ENCODE assay signal across 16 cellular contexts in the genomic region with DNA sequence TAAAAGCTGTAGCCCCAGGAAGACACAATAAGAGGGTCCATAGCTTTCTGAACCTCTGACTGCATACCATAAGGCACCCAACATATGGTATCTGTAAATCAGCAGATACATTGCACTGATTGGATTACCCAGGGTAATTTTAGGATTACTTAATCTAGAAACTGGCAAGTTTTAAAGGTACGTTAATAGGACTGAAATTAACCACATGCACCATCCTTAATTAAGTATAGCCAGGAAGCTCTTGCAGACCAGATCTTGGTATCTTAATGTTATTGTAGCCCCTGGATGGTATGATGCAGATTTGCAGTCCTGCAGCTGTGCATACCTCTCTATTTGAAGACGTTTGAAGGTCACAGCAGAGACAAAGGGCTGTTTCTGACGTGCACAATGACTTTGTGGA.
DNase-seq lines count a peak whose midpoint lies in the region; ATAC-seq and TF ChIP-seq lines count a peak whose summit lies in the region.
"Had no signal": no experiment of that assay in that cellular context is flagged by ENCODE, and none has a peak within 500 bp of the region (broad histone marks: within the 10 kb centered on the region; RNA-seq: fewer than 3 reads in every experiment).

No MANE protein-coding gene starts in this region.

- no peaks in the 10 kb centered on the region for H3K9me3 ChIP-seq in BE2C
- H3K9me3 ChIP-seq: A549, BLaER1, Caco-2 had no signal

- H3K4me1 Mint-ChIP-seq in GM23338 (peaks cover 26% of the 10 kb centered on the region), glutamatergic neuron (ENCODE audit: low read depth, unreplicated experiment) (peaks cover 35% of the 10 kb centered on the region)
- H3K4me1 Mint-ChIP-seq: CD8-positive, alpha-beta memory T cell had no signal

- TF ChIP-seq CTCF in BE2C (IDR thresholded peaks at IDR 0.05; ENCODE audit: low read depth, low read length), result no peak
- no peak for TF ChIP-seq CTCF in GM23338 (conservative IDR thresholded peaks at IDR 0.05; ENCODE audit: low read depth in 2 of 2)
- no peak for TF ChIP-seq CTCF in glutamatergic neuron (IDR thresholded peaks at IDR 0.05; ENCODE audit: partially characterized antibody, unreplicated experiment)

- no peaks in the 10 kb centered on the region for H3K36me3 Mint-ChIP-seq in GM23338 (ENCODE audit: low read depth)
- H3K36me3 Mint-ChIP-seq in glutamatergic neuron (ENCODE audit: unreplicated experiment), result no peaks in the 10 kb centered on the region
- H3K36me3 Mint-ChIP-seq: CD8-positive, alpha-beta memory T cell; IgD-negative memory B cell had no signal

- H3K27ac Mint-ChIP-seq in GM23338 (no peak overlapping the region), glutamatergic neuron (ENCODE audit: unreplicated experiment) (peak overlapping the region; percentile 54)
- H3K27ac Mint-ChIP-seq: CD8-positive, alpha-beta memory T cell; IgD-negative memory B cell had no signal

- H3K79me2 ChIP-seq in GM23338 (replicated peaks; ENCODE audit: insufficient read depth), result peaks cover 46% of the 10 kb centered on the region

- no peak overlapping the region for H3K4me2 ChIP-seq in GM23338
- H3K4me2 ChIP-seq: A549 had no signal

- H3K27ac ChIP-seq in GM23338 (ENCODE audit: low read depth), result no peak overlapping the region
- H3K27ac ChIP-seq: A549, BLaER1 had no signal

- H3K27me3 Mint-ChIP-seq in GM23338 (ENCODE audit: insufficient read depth, low read depth, poor library complexity) (peaks cover 2% of the 10 kb centered on the region), glutamatergic neuron (ENCODE audit: unreplicated experiment) (peaks cover 8% of the 10 kb centered on the region)
- H3K27me3 Mint-ChIP-seq: CD8-positive, alpha-beta memory T cell; IgD-negative memory B cell had no signal

- H4K20me1 ChIP-seq in GM23338 (replicated peaks; ENCODE audit: insufficient read depth), result no peaks in the 10 kb centered on the region
- H4K20me1 ChIP-seq: BLaER1 had no signal

- H3F3A ChIP-seq in GM23338 (replicated peaks; ENCODE audit: low read depth), result no peaks in the 10 kb centered on the region

- H3K27me3 ChIP-seq in BE2C (no peaks in the 10 kb centered on the region), GM23338 (ENCODE audit: insufficient read depth) (no peaks in the 10 kb centered on the region)
- H3K27me3 ChIP-seq: BLaER1 had no signal

- DNase-seq in BE2C, result peak; percentile 36
- no peak for DNase-seq in GM23338 (ENCODE audit: low spot score)
- peak; percentile 92 for DNase-seq in NCI-H82 treated with DMSO at 0.1 percent for 48 hours (lab: John Stamatoyannopoulos, UW; ENCODE audit: unreplicated experiment)
- DNase-seq in glutamatergic neuron, result no peak
- no peak for DNase-seq in NCI-H2107 (lab: John Stamatoyannopoulos, UW)
- DNase-seq in stimulated activated CD4-positive, alpha-beta T cell treated with anti-CD3 and anti-CD28 coated beads, Interleukin-4, amount 100 ng/mL, for 4 hours, result no peak
- DNase-seq in stimulated activated CD4-positive, alpha-beta T cell treated with anti-CD3 and anti-CD28 coated beads, Interleukin-15, amount 100 ng/mL, for 24 hours, result no peak
- DNase-seq: Caco-2; CD8-positive, alpha-beta memory T cell; DMS79; GOT3; H9 had no signal

- no peaks in the 10 kb centered on the region for H3K9me2 ChIP-seq in GM23338 (ENCODE audit: insufficient read depth)

- no peak overlapping the region for H3K4me3 ChIP-seq in BE2C (ENCODE audit: low read depth, low read length)
- no peak overlapping the region for H3K4me3 ChIP-seq in GM23338
- H3K4me3 ChIP-seq: A549, BLaER1, GM12878 had no signal

- H3K4me1 ChIP-seq in BE2C (peaks cover 30% of the 10 kb centered on the region), GM23338 (ENCODE audit: insufficient read depth) (peaks cover 19% of the 10 kb centered on the region)

- H3K36me3 ChIP-seq in BE2C (no peaks in the 10 kb centered on the region), GM23338 (ENCODE audit: insufficient read depth) (no peaks in the 10 kb centered on the region)
- H3K36me3 ChIP-seq: BLaER1 had no signal

- H2AFZ ChIP-seq in GM23338, result no peak overlapping the region

- H3K4me3 Mint-ChIP-seq in GM23338, result no peak overlapping the region
- no peak overlapping the region for H3K4me3 Mint-ChIP-seq in glutamatergic neuron (ENCODE audit: unreplicated experiment)
- H3K4me3 Mint-ChIP-seq: CD8-positive, alpha-beta memory T cell; H9; IgD-negative memory B cell had no signal

- peak; percentile 39; the same call in 2 of the 3 replicates for ATAC-seq in GM23338
- ATAC-seq: A549, GM12878 had no signal

- H3K9me3 Mint-ChIP-seq in GM23338, result no peaks in the 10 kb centered on the region; the same call in 2 of the 3 replicates
- no peaks in the 10 kb centered on the region for H3K9me3 Mint-ChIP-seq in glutamatergic neuron (ENCODE audit: unreplicated experiment)
- H3K9me3 Mint-ChIP-seq: H9, IgD-negative memory B cell had no signal

TF ChIP-seq in GM23338, 12 proteins besides CTCF, POLR2A, EP300 and RAD21:
- TF ChIP-seq ZNF114 (CRISPR knock-in tag; IDR thresholded peaks at IDR 0.05), result no peak

Comparison
In these comparisons a context has a peak if more than half of its experiments do, and no peak if none do; other contexts are left out.
1. DNase-seq: peak in BE2C (single experiment) and NCI-H82 treated with DMSO at 0.1 percent for 48 hours (single experiment); none in GM23338 (single experiment), glutamatergic neuron (single experiment), NCI-H2107 (single experiment), stimulated activated CD4-positive, alpha-beta T cell treated with anti-CD3 and anti-CD28 coated beads, Interleukin-4, amount 100 ng/mL, for 4 hours (0 of 2) and stimulated activated CD4-positive, alpha-beta T cell treated with anti-CD3 and anti-CD28 coated beads, Interleukin-15, amount 100 ng/mL, for 24 hours (single experiment).